ENCODE assay signal across 1 cellular context in genomic region chr1:83065952-83066727, GRCh38.
TF ChIP-seq lines count a peak whose summit lies in the region.

No MANE protein-coding gene starts in this region.

TF ChIP-seq in HEK293, 187 proteins besides CTCF, POLR2A, EP300 and RAD21 (continued from another document):
- TF ChIP-seq ZBTB10 (tag by site-specific recombination; IDR thresholded peaks at IDR 0.05) (no peak), MZF1 (tag by site-specific recombination; IDR thresholded peaks at IDR 0.05; ENCODE audit: borderline replicate concordance) (no peak), ZNF571 (tag by site-specific recombination; IDR thresholded peaks at IDR 0.05) (no peak), REST (tag by site-specific recombination; IDR thresholded peaks at IDR 0.05) (no peak), KLF1 (tag by site-specific recombination; IDR thresholded peaks at IDR 0.05) (no peak), ZNF175 (tag by site-specific recombination; IDR thresholded peaks at IDR 0.05) (no peak), ZFP41 (tag by site-specific recombination; IDR thresholded peaks at IDR 0.05; ENCODE audit: borderline replicate concordance) (no peak), ZNF157 (tag by site-specific recombination; IDR thresholded peaks at IDR 0.05) (no peak), ZNF785 (tag by site-specific recombination; IDR thresholded peaks at IDR 0.05) (no peak), ZNF837 (tag by site-specific recombination; IDR thresholded peaks at IDR 0.05) (no peak), ZNF623 (tag by site-specific recombination; IDR thresholded peaks at IDR 0.05) (no peak), ZNF776 (tag by site-specific recombination; IDR thresholded peaks at IDR 0.05; ENCODE audit: borderline replicate concordance) (peak; percentile 58; the same call in 1 of the 2 replicates), ZNF366 (tag by site-specific recombination; conservative IDR thresholded peaks at IDR 0.05) (no peak), KLF17 (tag by site-specific recombination; IDR thresholded peaks at IDR 0.05) (no peak), ZNF391 (tag by site-specific recombination; IDR thresholded peaks at IDR 0.05; ENCODE audit: borderline replicate concordance, low read depth) (no peak), SCRT1 (tag by site-specific recombination; IDR thresholded peaks at IDR 0.05; ENCODE audit: borderline replicate concordance) (no peak), ZSCAN4 (tag by site-specific recombination; IDR thresholded peaks at IDR 0.05) (no peak), ZNF23 (tag by site-specific recombination; IDR thresholded peaks at IDR 0.05; ENCODE audit: borderline replicate concordance) (no peak), ZEB2 (tag by site-specific recombination; IDR thresholded peaks at IDR 0.05) (no peak), ZNF26 (tag by site-specific recombination; IDR thresholded peaks at IDR 0.05) (no peak), ZNF585B (tag by site-specific recombination; IDR thresholded peaks at IDR 0.05) (no peak), SETDB1 (IDR thresholded peaks at IDR 0.05; ENCODE audit: insufficient read length, low read length) (peak; percentile 52), ZNF302 (tag by site-specific recombination; IDR thresholded peaks at IDR 0.05; ENCODE audit: low read depth) (no peak), ZNF670 (tag by site-specific recombination; IDR thresholded peaks at IDR 0.05; ENCODE audit: low read depth) (no peak), TSHZ1 (tag by site-specific recombination; IDR thresholded peaks at IDR 0.05; ENCODE audit: borderline replicate concordance) (no peak), ZBTB11 (tag by site-specific recombination; conservative IDR thresholded peaks at IDR 0.05; ENCODE audit: low read depth) (no peak), ZNF146 (tag by site-specific recombination; IDR thresholded peaks at IDR 0.05) (no peak)
